ENCODE assay signal across 13 cellular contexts in genomic region chr3:12679468-12679867, GRCh38. TPM values are rescaled to one million over a fixed set of nuclear protein-coding genes. Genes with fewer than 3 reads are reported as not detected.
DNase-seq lines count a peak whose midpoint lies in the region; ATAC-seq and TF ChIP-seq lines count a peak whose summit lies in the region.
"Had no signal": no experiment of that assay in that cellular context is flagged by ENCODE, and none has a peak within 500 bp of the region (broad histone marks: within the 10 kb centered on the region; RNA-seq: fewer than 3 reads in every experiment).

No MANE protein-coding gene starts in this region.

- no peak overlapping the region for H3K4me3 ChIP-seq in BLaER1 treated with 17β-estradiol and CSF1 and Interleukin-3, amounts not matched to agents 10 nM and 100 nM
- H3K4me3 ChIP-seq in lower lobe of right lung, result no peak overlapping the region

- H3K27me3 Mint-ChIP-seq in activated naive CD4-positive, alpha-beta T cell treated with anti-CD3 and anti-CD28 coated beads, Interleukin-2, amount 10 ng/mL, durations not matched to agents 7 days and 5 days, result peaks cover 18% of the 10 kb centered on the region
- H3K27me3 Mint-ChIP-seq: activated CD8-positive, alpha-beta memory T cell treated with anti-CD3 and anti-CD28 coated beads, Interleukin-2, amount 10 ng/mL, durations not matched to agents 7 days and 5 days had no signal

- no peaks in the 10 kb centered on the region for H3K9me3 Mint-ChIP-seq in activated naive CD4-positive, alpha-beta T cell treated with anti-CD3 and anti-CD28 coated beads, Interleukin-2, amount 10 ng/mL, durations not matched to agents 7 days and 5 days
- H3K9me3 Mint-ChIP-seq: IgD-negative memory B cell had no signal

- H3K36me3 ChIP-seq in BLaER1 treated with 17β-estradiol and CSF1 and Interleukin-3, amounts not matched to agents 10 nM and 100 nM, result no peaks in the 10 kb centered on the region; a peak in 1 of 22 replicates
- H3K36me3 ChIP-seq in lower lobe of right lung, result no peaks in the 10 kb centered on the region

- H3K36me3 Mint-ChIP-seq in activated naive CD4-positive, alpha-beta T cell treated with anti-CD3 and anti-CD28 coated beads, Interleukin-2, amount 10 ng/mL, durations not matched to agents 7 days and 5 days, result no peaks in the 10 kb centered on the region
- H3K36me3 Mint-ChIP-seq: activated CD8-positive, alpha-beta memory T cell treated with anti-CD3 and anti-CD28 coated beads, Interleukin-2, amount 10 ng/mL, durations not matched to agents 7 days and 5 days had no signal

- H3K4me2 ChIP-seq in BLaER1 treated with 17β-estradiol and CSF1 and Interleukin-3, amounts not matched to agents 10 nM and 100 nM, result peak overlapping the region in 3 of 11 experiments; percentile 1 to 81 (median 21); a peak in 3 of 22 replicates

- H3K4me1 Mint-ChIP-seq in activated naive CD4-positive, alpha-beta T cell treated with anti-CD3 and anti-CD28 coated beads, Interleukin-2, amount 10 ng/mL, durations not matched to agents 7 days and 5 days, result no peaks in the 10 kb centered on the region

- peaks cover 0 to 90% (median 52%) of the 10 kb centered on the region in 10 experiments; a peak in 19 of 20 replicates for H3K4me1 ChIP-seq in BLaER1 treated with 17β-estradiol and CSF1 and Interleukin-3, amounts not matched to agents 10 nM and 100 nM
- H3K4me1 ChIP-seq in lower lobe of right lung, result peaks cover 8% of the 10 kb centered on the region

- H3K27ac Mint-ChIP-seq in activated naive CD4-positive, alpha-beta T cell treated with anti-CD3 and anti-CD28 coated beads, Interleukin-2, amount 10 ng/mL, durations not matched to agents 7 days and 5 days, result no peak overlapping the region
- H3K27ac Mint-ChIP-seq: activated CD8-positive, alpha-beta memory T cell treated with anti-CD3 and anti-CD28 coated beads, Interleukin-2, amount 10 ng/mL, durations not matched to agents 7 days and 5 days; IgD-negative memory B cell had no signal

- peak overlapping the region in 1 of 11 experiments; percentile 15; a peak in 2 of 22 replicates for H3K9ac ChIP-seq in BLaER1 treated with 17β-estradiol and CSF1 and Interleukin-3, amounts not matched to agents 10 nM and 100 nM

- no peak for ATAC-seq in lower lobe of right lung
- ATAC-seq: activated CD8-positive, alpha-beta memory T cell treated with anti-CD3 and anti-CD28 coated beads, Interleukin-2, amount 10 ng/mL, durations not matched to agents 7 days and 5 days; left colon had no signal

- no peak overlapping the region for H3K4me3 Mint-ChIP-seq in activated naive CD4-positive, alpha-beta T cell treated with anti-CD3 and anti-CD28 coated beads, Interleukin-2, amount 10 ng/mL, durations not matched to agents 7 days and 5 days
- H3K4me3 Mint-ChIP-seq: activated CD8-positive, alpha-beta memory T cell treated with anti-CD3 and anti-CD28 coated beads, Interleukin-2, amount 10 ng/mL, durations not matched to agents 7 days and 5 days; IgD-negative memory B cell had no signal

- intact Hi-C loops in lower lobe of right lung (cut with DNase I), result no loop called here

- H3K9me3 ChIP-seq in BLaER1 treated with 17β-estradiol and CSF1 and Interleukin-3, amounts not matched to agents 10 nM and 100 nM (replicated peaks in 1 of 11), result peaks cover 0 to 14% (median 12%) of the 10 kb centered on the region in 11 experiments; a peak in 19 of 22 replicates
- H3K9me3 ChIP-seq in lower lobe of right lung, result no peaks in the 10 kb centered on the region

- DNase-seq in MV-4-11 (lab: John Stamatoyannopoulos, UW) (peak; percentile 34), brain pericyte (ENCODE audit: low read depth, low spot score) (peak; percentile 78), lower lobe of right lung (peak; percentile 2), NCI-H1092 (lab: John Stamatoyannopoulos, UW) (no peak), inferior parietal cortex (ENCODE audit: extremely low spot score) (no peak)
- no peak for DNase-seq in activated naive CD4-positive, alpha-beta T cell treated with anti-CD3 and anti-CD28 coated beads, Interleukin-2, amount 10 ng/mL, durations not matched to agents 7 days and 5 days
- no peak for DNase-seq in activated naive CD4-positive, alpha-beta T cell treated with anti-CD3 and anti-CD28 coated beads, Interleukin-2, amount 50 U/mL, for 16 hours
- DNase-seq: activated CD8-positive, alpha-beta memory T cell treated with anti-CD3 and anti-CD28 coated beads, Interleukin-2, amount 10 ng/mL, durations not matched to agents 7 days and 5 days; COR-L47; left colon; NCI-H2227 treated with DMSO at 0.1 percent for 48 hours had no signal

- CTCF ChIA-PET in activated naive CD4-positive, alpha-beta T cell treated with anti-CD3 and anti-CD28 coated beads, Interleukin-2, amount 10 ng/mL, durations not matched to agents 7 days and 5 days (lab: Charles Lee), result interaction anchor here (0.6 kb wide), 1 partner anchor 128 kb away, joined by 3 read pairs; no protein-coding TSS in a partner anchor

- H3K27ac ChIP-seq in BLaER1 treated with 17β-estradiol and CSF1 and Interleukin-3, amounts not matched to agents 10 nM and 100 nM, result peak overlapping the region in 9 of 11 experiments; percentile 23 to 97 (median 92); a peak in 11 of 22 replicates
- H3K27ac ChIP-seq in lower lobe of right lung, result no peak overlapping the region

- no peaks in the 10 kb centered on the region for H3K27me3 ChIP-seq in BLaER1 treated with 17β-estradiol and CSF1 and Interleukin-3, amounts not matched to agents 10 nM and 100 nM
- H3K27me3 ChIP-seq in lower lobe of right lung (ENCODE audit: low read depth), result no peaks in the 10 kb centered on the region

- no peaks in the 10 kb centered on the region for H4K20me1 ChIP-seq in BLaER1 treated with 17β-estradiol and CSF1 and Interleukin-3, amounts not matched to agents 10 nM and 100 nM

- TF ChIP-seq CTCF in lower lobe of right lung (IDR thresholded peaks at IDR 0.05), result no peak

RNA-seq across cellular contexts. Expression of gene RAF1, which starts 15.6 kb away (rescaled TPM):
- 92.7 TPM for total RNA-seq in lower lobe of right lung

Comparison
In these comparisons a context has a peak if more than half of its experiments do, and no peak if none do; other contexts are left out.
1. DNase-seq: peak in MV-4-11 (single experiment), brain pericyte (single experiment) and lower lobe of right lung (single experiment); none in NCI-H1092 (single experiment), activated naive CD4-positive, alpha-beta T cell treated with anti-CD3 and anti-CD28 coated beads, Interleukin-2, amount 10 ng/mL, durations not matched to agents 7 days and 5 days (single experiment), inferior parietal cortex (single experiment) and activated naive CD4-positive, alpha-beta T cell treated with anti-CD3 and anti-CD28 coated beads, Interleukin-2, amount 50 U/mL, for 16 hours (single experiment).